8 cellular contexts compared by ENCODE assay signal in genomic region chr20:19937651-19938420, GRCh38.
DNase-seq lines count a peak whose midpoint lies in the region; ATAC-seq and TF ChIP-seq lines count a peak whose summit lies in the region.

No MANE protein-coding gene starts in this region.

- H3K27ac ChIP-seq in CD4-positive, CD25-positive, alpha-beta regulatory T cell (ENCODE audit: insufficient read depth, low read length, poor library complexity, severe bottlenecking): no peak overlapping the region
- H3K27ac ChIP-seq in esophagus muscularis mucosa (replicated peaks in 1 of 4) (peak overlapping the region; percentile 24 to 73 (median 66)), ascending aorta (peak overlapping the region in 1 of 2 donors; percentile 29)

- peaks cover 43% of the 10 kb centered on the region for H3K27me3 Mint-ChIP-seq in CD4-positive, CD25-positive, alpha-beta regulatory T cell
- peaks cover 3% of the 10 kb centered on the region for H3K27me3 Mint-ChIP-seq in IgD-negative memory B cell

- peaks cover 3% of the 10 kb centered on the region for H3K27me3 ChIP-seq in CD4-positive, CD25-positive, alpha-beta regulatory T cell (ENCODE audit: control insufficient read depth, insufficient read depth, low read length)
- H3K27me3 ChIP-seq in esophagus muscularis mucosa: no peaks in the 10 kb centered on the region
- no peaks in the 10 kb centered on the region for H3K27me3 ChIP-seq in ascending aorta

- H3K9me3 ChIP-seq in CD4-positive, CD25-positive, alpha-beta regulatory T cell (ENCODE audit: control insufficient read depth in 2 of 2, low read length in 2 of 2): no peaks in the 10 kb centered on the region
- H3K9me3 ChIP-seq in esophagus muscularis mucosa (no peaks in the 10 kb centered on the region), ascending aorta (no peaks in the 10 kb centered on the region)

- H3K9me3 Mint-ChIP-seq in CD4-positive, CD25-positive, alpha-beta regulatory T cell: peaks cover 0 to 4% (median 0%) of the 10 kb centered on the region in 7 donors
- H3K9me3 Mint-ChIP-seq in IgD-negative memory B cell: no peaks in the 10 kb centered on the region

- intact Hi-C loops in esophagus muscularis mucosa (cut with DNase I) (no loop called here), ascending aorta (cut with DNase I) (no loop called here)

- H3K4me3 ChIP-seq in CD4-positive, CD25-positive, alpha-beta regulatory T cell (ENCODE audit: low read depth, low read length): peak overlapping the region; percentile 57
- H3K4me3 ChIP-seq in esophagus muscularis mucosa: peak overlapping the region in 1 of 4 donors; percentile 32
- H3K4me3 ChIP-seq in foreskin fibroblast (ENCODE audit: low read depth in 1 of 2, low read length in 2 of 2): no peak overlapping the region
- peak overlapping the region in 1 of 2 donors; percentile 5 for H3K4me3 ChIP-seq in ascending aorta

- no peaks in the 10 kb centered on the region for H3K36me3 ChIP-seq in CD4-positive, CD25-positive, alpha-beta regulatory T cell (ENCODE audit: control insufficient read depth, insufficient read depth, low read length)
- H3K36me3 ChIP-seq in esophagus muscularis mucosa (peaks cover 0 to 49% (median 16%) of the 10 kb centered on the region in 4 donors), ascending aorta (peaks cover 23 to 32% of the 10 kb centered on the region in 2 donors)

- peaks cover 3% of the 10 kb centered on the region for H3K4me1 ChIP-seq in CD4-positive, CD25-positive, alpha-beta regulatory T cell (ENCODE audit: control insufficient read depth, insufficient read depth, low read length, poor library complexity, severe bottlenecking)
- H3K4me1 ChIP-seq in esophagus muscularis mucosa (peaks cover 29 to 59% (median 54%) of the 10 kb centered on the region in 4 donors), ascending aorta (no peaks in the 10 kb centered on the region)

- peaks cover 15 to 31% (median 23%) of the 10 kb centered on the region in 4 donors for H3K4me1 Mint-ChIP-seq in CD4-positive, CD25-positive, alpha-beta regulatory T cell
- peaks cover 20 to 35% (median 29%) of the 10 kb centered on the region in 3 donors for H3K4me1 Mint-ChIP-seq in IgD-negative memory B cell

- H3K27ac Mint-ChIP-seq in CD4-positive, CD25-positive, alpha-beta regulatory T cell: peak overlapping the region in 2 of 3 donors; percentile 73 to 74
- H3K27ac Mint-ChIP-seq in IgD-negative memory B cell: peak overlapping the region; percentile 4 to 48 (median 20)

- WGBS in esophagus muscularis mucosa: 85% methylated on average over 8 of the region's 8 CpGs

- no peak for TF ChIP-seq EP300 in esophagus muscularis mucosa (IDR thresholded peaks at IDR 0.05)

- peak in 2 of 3 donors; percentile 32 to 50 for DNase-seq in CD4-positive, CD25-positive, alpha-beta regulatory T cell
- DNase-seq in esophagus muscularis mucosa (ENCODE audit: extremely low spot score) (no peak), foreskin fibroblast (no peak), mucosa of gallbladder (ENCODE audit: low spot score) (no peak), HUDEP-2 (lab: John Stamatoyannopoulos, UW; ENCODE audit: unreplicated experiment in 76 of 76) (no peak), ascending aorta (ENCODE audit: low spot score in 2 of 2) (no peak)

- TF ChIP-seq CTCF in esophagus muscularis mucosa (IDR thresholded peaks at IDR 0.05): no peak
- TF ChIP-seq CTCF in foreskin fibroblast (IDR thresholded peaks at IDR 0.05; ENCODE audit: low read depth, low read length): no peak
- no peak for TF ChIP-seq CTCF in ascending aorta (IDR thresholded peaks at IDR 0.05)

- ATAC-seq in CD4-positive, CD25-positive, alpha-beta regulatory T cell (ENCODE audit: low read depth in 2 of 2): peak in 1 of 2 donors; percentile 39
- ATAC-seq in GM19463 (IDR thresholded peaks at IDR 0.05; ENCODE audit: unreplicated experiment): peak; percentile 76

- no peaks in the 10 kb centered on the region for H3K36me3 Mint-ChIP-seq in CD4-positive, CD25-positive, alpha-beta regulatory T cell
- no peaks in the 10 kb centered on the region for H3K36me3 Mint-ChIP-seq in IgD-negative memory B cell

- no peak for TF ChIP-seq POLR2A in esophagus muscularis mucosa (IDR thresholded peaks at IDR 0.05; ENCODE audit: low read depth)

- H3K4me3 Mint-ChIP-seq in CD4-positive, CD25-positive, alpha-beta regulatory T cell: peak overlapping the region; percentile 23 to 60 (median 48)
- peak overlapping the region; percentile 42 to 80 (median 64) for H3K4me3 Mint-ChIP-seq in IgD-negative memory B cell

Comparison
In these comparisons a context has a peak if more than half of its experiments do, and no peak if none do; other contexts are left out.
1. DNase-seq: peak in CD4-positive, CD25-positive, alpha-beta regulatory T cell (2 of 3); none in esophagus muscularis mucosa (single experiment), foreskin fibroblast (0 of 2), mucosa of gallbladder (single experiment), HUDEP-2 (0 of 76) and ascending aorta (0 of 2).